7 cellular contexts compared by ENCODE assay signal in genomic region chr7:5423272-5423843, GRCh38. TPM values are rescaled to one million over a fixed set of nuclear protein-coding genes. Genes with fewer than 3 reads are reported as not detected.
DNase-seq lines count a peak whose midpoint lies in the region; FAIRE-seq and TF ChIP-seq lines count a peak whose summit lies in the region.

TSS of gene TNRC18 (minus strand) at chr7:5423834. CDS start at chr7:5421246, 2,588 bp downstream.

- DNase-seq in H54 (ENCODE audit: insufficient read length, low spot score) (no peak), SJSA1 (ENCODE audit: low read depth in 1 of 2, low spot score in 2 of 2) (peak; percentile 62 to 84), tibial nerve (ENCODE audit: low spot score in 2 of 2) (peak in 1 of 2 donors; percentile 19), NCI-H1048 (lab: John Stamatoyannopoulos, UW) (no peak)
- DNase-seq in stimulated activated CD4-positive, alpha-beta T cell treated with anti-CD3 and anti-CD28 coated beads, Interleukin-4, amount 100 ng/mL, for 1 hour, result no peak

- peak in 2 of 5 experiments; percentile 1 to 2 for TF ChIP-seq CTCF in tibial nerve (IDR thresholded peaks at IDR 0.05)

- peak within 1 kb of the TSS; percentile 88 for H3K27ac ChIP-seq in SJSA1
- H3K27ac ChIP-seq in duodenal mucosa (ENCODE audit: low read depth, low read length), result peak within 1 kb of the TSS; percentile 97
- H3K27ac ChIP-seq in mesodermal cell (ENCODE audit: low read depth, low read length, severe bottlenecking), result peak within 1 kb of the TSS; percentile 99
- H3K27ac ChIP-seq in tibial nerve, result peak within 1 kb of the TSS; percentile 98 to 100 (median 99)

- H3K4me1 ChIP-seq in SJSA1 (replicated peaks) (peaks cover 40% of the 10 kb centered on the region), duodenal mucosa (ENCODE audit: control insufficient read depth in 1 of 2, insufficient read depth in 2 of 2, low read length in 2 of 2) (peaks cover 6 to 15% of the 10 kb centered on the region in 2 donors), mesodermal cell (ENCODE audit: control insufficient read depth, insufficient read depth, low read length, poor library complexity, severe bottlenecking) (peaks cover 10% of the 10 kb centered on the region), tibial nerve (peaks cover 0 to 21% (median 18%) of the 10 kb centered on the region in 4 donors)

- H3K27me3 ChIP-seq in SJSA1 (replicated peaks), result no peaks in the 10 kb centered on the region
- no peaks in the 10 kb centered on the region for H3K27me3 ChIP-seq in duodenal mucosa (ENCODE audit: control insufficient read depth in 1 of 2, insufficient read depth in 2 of 2, low read length in 2 of 2)
- no peaks in the 10 kb centered on the region for H3K27me3 ChIP-seq in tibial nerve

- H3K36me3 ChIP-seq in SJSA1, result peaks cover 31% of the 10 kb centered on the region
- no peaks in the 10 kb centered on the region for H3K36me3 ChIP-seq in duodenal mucosa (ENCODE audit: control insufficient read depth in 1 of 2, insufficient read depth in 2 of 2, low read length in 2 of 2)
- H3K36me3 ChIP-seq in mesodermal cell (ENCODE audit: control insufficient read depth, insufficient read depth, low read length), result peaks cover 11% of the 10 kb centered on the region
- no peaks in the 10 kb centered on the region for H3K36me3 ChIP-seq in tibial nerve

- no peak for FAIRE-seq in H54 (lab: Jason Lieb, UNC)

- TF ChIP-seq POLR2A in H54 (IDR thresholded peaks at IDR 0.05; ENCODE audit: low read depth, low read length), result 0 out of 2 replicates have a peak, but pooled peaks have one; percentile 36
- TF ChIP-seq POLR2A in tibial nerve (IDR thresholded peaks at IDR 0.05), result peak; percentile 39 to 74

- peak within 1 kb of the TSS; percentile 92 for H3K4me3 ChIP-seq in SJSA1
- H3K4me3 ChIP-seq in duodenal mucosa (ENCODE audit: low read depth in 1 of 2, low read length in 2 of 2), result peak within 1 kb of the TSS; percentile 86 to 96
- peak within 1 kb of the TSS; percentile 92 for H3K4me3 ChIP-seq in mesodermal cell (ENCODE audit: extremely low read depth, insufficient read depth, low read length, poor library complexity, severe bottlenecking)
- H3K4me3 ChIP-seq in tibial nerve, result peak within 1 kb of the TSS; percentile 81 to 100 (median 92)

- H3K9me3 ChIP-seq in SJSA1 (replicated peaks) (no peaks in the 10 kb centered on the region; the same call in 1 of the 2 replicates), duodenal mucosa (ENCODE audit: control insufficient read depth in 1 of 2, low read length in 2 of 2) (no peaks in the 10 kb centered on the region), mesodermal cell (ENCODE audit: control insufficient read depth, low read length) (no peaks in the 10 kb centered on the region), tibial nerve (no peaks in the 10 kb centered on the region)

- WGBS in mesodermal cell (ENCODE audit: insufficient coverage in 2 of 2), 2 experiments, result 0% methylated on average over 35 to 46 of the region's 61 CpGs
- WGBS in tibial nerve, 2 donors, result 0 to 1% methylated on average over 24 to 31 of the region's 61 CpGs

- peak within 1 kb of the TSS; percentile 94 to 97 for H3K9ac ChIP-seq in duodenal mucosa (ENCODE audit: low read depth in 1 of 2, low read length in 2 of 2)

- no peak for TF ChIP-seq EP300 in tibial nerve (IDR thresholded peaks at IDR 0.05)

RNA-seq across cellular contexts. Expression of gene TNRC18, which starts in this region (rescaled TPM):
- total RNA-seq in SJSA1 (2014; rRNA removed; shearing (Covaris generic)), result 19.8 and 28.4 TPM in 2 replicates
- 37.0 TPM for polyA plus RNA-seq in mesodermal cell (2013, experiment 1 of 2)
- polyA plus RNA-seq in mesodermal cell (2013, experiment 2 of 2), result 35.2 TPM
- 100 to 1,000 TPM in 3 of 4 donors, 10 to 100 TPM in 1; 76.9 to 241 (median 147) TPM for total RNA-seq in tibial nerve

Comparison
In these comparisons a context has a peak if more than half of its experiments do, and no peak if none do; other contexts are left out.
1. DNase-seq: peak in SJSA1 (2 of 2); none in H54 (single experiment), stimulated activated CD4-positive, alpha-beta T cell treated with anti-CD3 and anti-CD28 coated beads, Interleukin-4, amount 100 ng/mL, for 1 hour (single experiment) and NCI-H1048 (single experiment).
2. Peak in every context shown above with its lines, with median percentiles within 50 percentile points of each other: H3K27ac ChIP-seq and H3K4me3 ChIP-seq.